ENCODE assay signal across 15 cellular contexts in genomic region chr6:156423829-156424228, GRCh38.
DNase-seq lines count a peak whose midpoint lies in the region; ATAC-seq and TF ChIP-seq lines count a peak whose summit lies in the region.
"Had no signal": no experiment of that assay in that cellular context is flagged by ENCODE, and none has a peak within 500 bp of the region (broad histone marks: within the 10 kb centered on the region; RNA-seq: fewer than 3 reads in every experiment).

No MANE protein-coding gene starts in this region.

- peaks cover 4% of the 10 kb centered on the region for H3K27me3 Mint-ChIP-seq in activated naive CD4-positive, alpha-beta T cell treated with anti-CD3 and anti-CD28 coated beads, Interleukin-2, amount 10 ng/mL, durations not matched to agents 7 days and 5 days
- H3K27me3 Mint-ChIP-seq in naive thymus-derived CD8-positive, alpha-beta T cell, result no peaks in the 10 kb centered on the region

- no peaks in the 10 kb centered on the region for H4K20me1 ChIP-seq in OCI-LY7 (ENCODE audit: insufficient read depth, low read length)

- H3K4me3 ChIP-seq in OCI-LY7 (ENCODE audit: low read depth, low read length, poor library complexity, severe bottlenecking), result no peak overlapping the region
- H3K4me3 ChIP-seq: GM23338, left ventricle myocardium inferior, stomach had no signal

- no TSS peak for BruUV-seq in OCI-LY7 (replicated peaks; lab: Mats Ljungman, UMichigan)

- H3K4me1 ChIP-seq in OCI-LY7 (ENCODE audit: insufficient read depth, low read length, poor library complexity, severe bottlenecking), result peaks cover 7% of the 10 kb centered on the region
- H3K4me1 ChIP-seq: left ventricle myocardium inferior, stomach had no signal

- H3K36me3 ChIP-seq in OCI-LY7 (ENCODE audit: insufficient read depth, low read length), result no peaks in the 10 kb centered on the region; the same call in 1 of the 2 replicates
- H3K36me3 ChIP-seq: left ventricle myocardium inferior, stomach had no signal

- H3K9me2 ChIP-seq in OCI-LY7 (ENCODE audit: insufficient read depth, low read length), result no peaks in the 10 kb centered on the region

- POLR2A ChIA-PET in OCI-LY7 (lab: Charles Lee), result interaction anchor here (0.5 to 0.6 kb wide), 2 partner anchors 281 to 1794 kb away, joined by 4 to 5 read pairs; no protein-coding TSS in a partner anchor
- POLR2A ChIA-PET in naive thymus-derived CD8-positive, alpha-beta T cell (lab: Charles Lee), result interaction anchor here (0.5 kb wide), 1 partner anchor 182 kb away, joined by 5 read pairs; no protein-coding TSS in a partner anchor

- peak; percentile 59 to 79 for ATAC-seq in naive thymus-derived CD8-positive, alpha-beta T cell
- ATAC-seq: GM23338, WTC11 had no signal

- peaks cover 35% of the 10 kb centered on the region for H3K4me1 Mint-ChIP-seq in activated naive CD4-positive, alpha-beta T cell treated with anti-CD3 and anti-CD28 coated beads, Interleukin-2, amount 10 ng/mL, durations not matched to agents 7 days and 5 days
- H3K4me1 Mint-ChIP-seq in naive thymus-derived CD8-positive, alpha-beta T cell, result peaks cover 31 to 36% (median 33%) of the 10 kb centered on the region in 4 donors
- H3K4me1 Mint-ChIP-seq: GM23338, WTC11 had no signal

- peaks cover 4% of the 10 kb centered on the region for H3K9me3 Mint-ChIP-seq in activated naive CD4-positive, alpha-beta T cell treated with anti-CD3 and anti-CD28 coated beads, Interleukin-2, amount 10 ng/mL, durations not matched to agents 7 days and 5 days
- H3K9me3 Mint-ChIP-seq in naive thymus-derived CD8-positive, alpha-beta T cell, result peaks cover 0 to 2% (median 0%) of the 10 kb centered on the region in 9 donors

- no peak overlapping the region for H2AFZ ChIP-seq in OCI-LY7 (ENCODE audit: low read length)
- H2AFZ ChIP-seq: GM23338 had no signal

- no peaks in the 10 kb centered on the region for H3K79me2 ChIP-seq in OCI-LY7 (ENCODE audit: insufficient read depth, low read depth, low read length)

- peaks cover 3% of the 10 kb centered on the region for H3K36me3 Mint-ChIP-seq in activated naive CD4-positive, alpha-beta T cell treated with anti-CD3 and anti-CD28 coated beads, Interleukin-2, amount 10 ng/mL, durations not matched to agents 7 days and 5 days
- H3K36me3 Mint-ChIP-seq in naive thymus-derived CD8-positive, alpha-beta T cell, result no peaks in the 10 kb centered on the region

- intact Hi-C loops in OCI-LY7 (cut with micrococcal nuclease; ENCODE audit: unreplicated experiment), result no loop called here

- in situ Hi-C loops in Caki2 (cut with HindIII; ENCODE audit: low pct_unique_long_range_greater_than_20kb, low sequenced_read_pairs), result no loop called here

- CTCF ChIA-PET in OCI-LY7 (lab: Charles Lee; ENCODE audit: unreplicated experiment), result interaction anchor here (0.6 kb wide), 1 partner anchor 799 kb away, joined by 3 read pairs; no protein-coding TSS in a partner anchor
- CTCF ChIA-PET in activated naive CD4-positive, alpha-beta T cell treated with anti-CD3 and anti-CD28 coated beads, Interleukin-2, amount 10 ng/mL, durations not matched to agents 7 days and 5 days (lab: Charles Lee), result no interaction called here

- DNase-seq in Caki2 (ENCODE audit: low read depth) (peak; percentile 30), OCI-LY7 (ENCODE audit: low spot score) (peak; percentile 48), NCI-H2081 treated with DMSO at 0.1 percent for 48 hours (lab: John Stamatoyannopoulos, UW) (no peak), NCI-H69 (lab: John Stamatoyannopoulos, UW) (no peak), NCI-H510A (lab: John Stamatoyannopoulos, UW) (no peak)
- DNase-seq in activated naive CD4-positive, alpha-beta T cell treated with anti-CD3 and anti-CD28 coated beads, Interleukin-2, amount 10 ng/mL, durations not matched to agents 7 days and 5 days, result peak; percentile 71
- peak in 7 of 10 donors; percentile 2 to 47 (median 20) for DNase-seq in naive thymus-derived CD8-positive, alpha-beta T cell
- DNase-seq: left ventricle myocardium inferior, NCI-H1417 treated with DMSO at 0.1 percent for 48 hours, NCI-H526, nucleus accumbens, Right ventricle myocardium superior, stomach had no signal

- H3K9me3 ChIP-seq in OCI-LY7 (ENCODE audit: low read length), result no peaks in the 10 kb centered on the region

- H3K27ac Mint-ChIP-seq in activated naive CD4-positive, alpha-beta T cell treated with anti-CD3 and anti-CD28 coated beads, Interleukin-2, amount 10 ng/mL, durations not matched to agents 7 days and 5 days, result peak overlapping the region; percentile 86
- peak overlapping the region in 9 of 10 donors; percentile 57 to 79 (median 65) for H3K27ac Mint-ChIP-seq in naive thymus-derived CD8-positive, alpha-beta T cell
- H3K27ac Mint-ChIP-seq: GM23338, WTC11 had no signal

- no peak overlapping the region for H3K4me2 ChIP-seq in OCI-LY7 (ENCODE audit: low read length)
- H3K4me2 ChIP-seq: GM23338 had no signal

- TF ChIP-seq CTCF in OCI-LY7 (conservative IDR thresholded peaks at IDR 0.05; ENCODE audit: low read length), result no peak

- no peak overlapping the region for H3K4me3 Mint-ChIP-seq in activated naive CD4-positive, alpha-beta T cell treated with anti-CD3 and anti-CD28 coated beads, Interleukin-2, amount 10 ng/mL, durations not matched to agents 7 days and 5 days
- H3K4me3 Mint-ChIP-seq in naive thymus-derived CD8-positive, alpha-beta T cell, result peak overlapping the region in 9 of 10 donors; percentile 12 to 68 (median 59)
- H3K4me3 Mint-ChIP-seq: GM23338, WTC11 had no signal

- H3K27ac ChIP-seq in OCI-LY7 (ENCODE audit: low read depth, low read length, poor library complexity, severe bottlenecking), result no peak overlapping the region
- H3K27ac ChIP-seq: left ventricle myocardium inferior, stomach had no signal

Comparison
In these comparisons a context has a peak if more than half of its experiments do, and no peak if none do; other contexts are left out.
1. DNase-seq: peak in Caki2 (single experiment), OCI-LY7 (single experiment), activated naive CD4-positive, alpha-beta T cell treated with anti-CD3 and anti-CD28 coated beads, Interleukin-2, amount 10 ng/mL, durations not matched to agents 7 days and 5 days (single experiment) and naive thymus-derived CD8-positive, alpha-beta T cell (7 of 10); none in NCI-H2081 treated with DMSO at 0.1 percent for 48 hours (single experiment), NCI-H69 (single experiment) and NCI-H510A (single experiment).